ENCODE assay signal across 11 cellular contexts in genomic region chr11:95512682-95513081, GRCh38.
DNase-seq lines count a peak whose midpoint lies in the region; ATAC-seq and TF ChIP-seq lines count a peak whose summit lies in the region.
"Had no signal": no experiment of that assay in that cellular context is flagged by ENCODE, and none has a peak within 500 bp of the region (broad histone marks: within the 10 kb centered on the region; RNA-seq: fewer than 3 reads in every experiment).

No MANE protein-coding gene starts in this region.

- H3K4me1 ChIP-seq in lower lobe of right lung, result no peaks in the 10 kb centered on the region
- peaks cover 0 to 28% (median 0%) of the 10 kb centered on the region in 4 donors for H3K4me1 ChIP-seq in tibial nerve
- no peaks in the 10 kb centered on the region for H3K4me1 ChIP-seq in endodermal cell (ENCODE audit: control insufficient read depth, insufficient read depth, low read length)
- no peaks in the 10 kb centered on the region for H3K4me1 ChIP-seq in HAP-1

- no peak overlapping the region for H3K9ac ChIP-seq in endodermal cell (ENCODE audit: extremely low read depth, low read length, poor library complexity, severe bottlenecking)

- H3K4me3 ChIP-seq in LNCaP clone FGC (ENCODE audit: low read depth, low read length), result no peak overlapping the region
- H3K4me3 ChIP-seq in lower lobe of right lung, result no peak overlapping the region
- H3K4me3 ChIP-seq in tibial nerve, result no peak overlapping the region
- no peak overlapping the region for H3K4me3 ChIP-seq in endodermal cell (ENCODE audit: low read length)
- H3K4me3 ChIP-seq in HAP-1, result no peak overlapping the region

- H3K27me3 ChIP-seq in lower lobe of right lung (ENCODE audit: low read depth) (no peaks in the 10 kb centered on the region), tibial nerve (no peaks in the 10 kb centered on the region), endodermal cell (ENCODE audit: control insufficient read depth, insufficient read depth, low read length, poor library complexity, severe bottlenecking) (no peaks in the 10 kb centered on the region), HAP-1 (ENCODE audit: low read depth) (peaks cover 8% of the 10 kb centered on the region; the same call in 1 of the 2 replicates)

- WGBS in tibial nerve, 2 donors, result 26 to 36% methylated on average over 4 of the region's 4 CpGs
- 78 to 84% methylated on average over 3 to 4 of the region's 4 CpGs for WGBS in endodermal cell (ENCODE audit: insufficient coverage in 1 of 2, insufficient read length in 1 of 2), 2 experiments

- peak; percentile 47 to 51 for ATAC-seq in lower lobe of right lung

- H3K27ac ChIP-seq in lower lobe of right lung, result no peak overlapping the region
- H3K27ac ChIP-seq in tibial nerve, result peak overlapping the region in 2 of 4 donors; percentile 42 to 54
- H3K27ac ChIP-seq in endodermal cell (ENCODE audit: low read depth, low read length), result no peak overlapping the region

- TF ChIP-seq CTCF in LNCaP clone FGC (IDR thresholded peaks at IDR 0.05; ENCODE audit: control insufficient read depth, extremely low read depth, insufficient read depth) (no peak), lower lobe of right lung (IDR thresholded peaks at IDR 0.05) (no peak), tibial nerve (IDR thresholded peaks at IDR 0.05) (no peak), endodermal cell (conservative IDR thresholded peaks at IDR 0.05) (no peak)

- H3K4me3 Mint-ChIP-seq in endodermal cell, result no peak overlapping the region
- H3K4me3 Mint-ChIP-seq: activated CD4-positive, alpha-beta memory T cell treated with anti-CD3 and anti-CD28 coated beads for 36 hours had no signal

- no peaks in the 10 kb centered on the region for H3K36me3 Mint-ChIP-seq in endodermal cell (ENCODE audit: low read depth)
- H3K36me3 Mint-ChIP-seq: activated CD4-positive, alpha-beta memory T cell treated with anti-CD3 and anti-CD28 coated beads for 36 hours had no signal

- in situ Hi-C loops in HAP-1 (cut with MboI; ENCODE audit: low sequenced_read_pairs), result no loop called here

- H3K4me1 Mint-ChIP-seq in endodermal cell, result peaks cover 12% of the 10 kb centered on the region

- no peak overlapping the region for H3K27ac Mint-ChIP-seq in endodermal cell
- H3K27ac Mint-ChIP-seq: activated CD4-positive, alpha-beta memory T cell treated with anti-CD3 and anti-CD28 coated beads for 36 hours had no signal

- H3K9me3 ChIP-seq in lower lobe of right lung, result no peaks in the 10 kb centered on the region
- H3K9me3 ChIP-seq in tibial nerve, result no peaks in the 10 kb centered on the region
- no peaks in the 10 kb centered on the region for H3K9me3 ChIP-seq in endodermal cell (ENCODE audit: control insufficient read depth, low read length)
- no peaks in the 10 kb centered on the region for H3K9me3 ChIP-seq in HAP-1

- intact Hi-C loops in lower lobe of right lung (cut with DNase I), result no loop called here

- no peaks in the 10 kb centered on the region for H3K27me3 Mint-ChIP-seq in endodermal cell (ENCODE audit: insufficient read depth)
- H3K27me3 Mint-ChIP-seq: activated CD4-positive, alpha-beta memory T cell treated with anti-CD3 and anti-CD28 coated beads for 36 hours had no signal

- peak in 1 of 2 donors; percentile 29 for TF ChIP-seq EP300 in tibial nerve (IDR thresholded peaks at IDR 0.05)

- no peak for TF ChIP-seq POLR2A in tibial nerve (IDR thresholded peaks at IDR 0.05)

- DNase-seq in LNCaP clone FGC (ENCODE audit: low read depth) (peak; percentile 96), dermis blood vessel endothelial cell (peak; percentile 33), lower lobe of right lung (no peak), tibial nerve (ENCODE audit: low spot score in 2 of 2) (peak; percentile 26 to 69), endodermal cell (no peak), GDM1 (lab: John Stamatoyannopoulos, UW) (no peak), HAP-1 (ENCODE audit: low spot score in 2 of 2) (no peak), NCI-H1694 treated with DMSO at 0.1 percent for 48 hours (lab: John Stamatoyannopoulos, UW) (no peak)
- DNase-seq: activated CD4-positive, alpha-beta memory T cell treated with anti-CD3 and anti-CD28 coated beads for 36 hours; NCI-H524; stimulated activated CD4-positive, alpha-beta T cell treated with anti-CD3 and anti-CD28 coated beads, Interleukin-1b, Interleukin-23, amount 100 ng/mL, for 48 hours had no signal

- H3K9me3 Mint-ChIP-seq in endodermal cell, result no peaks in the 10 kb centered on the region
- H3K9me3 Mint-ChIP-seq: activated CD4-positive, alpha-beta memory T cell treated with anti-CD3 and anti-CD28 coated beads for 36 hours had no signal

- H3K36me3 ChIP-seq in lower lobe of right lung, result no peaks in the 10 kb centered on the region
- no peaks in the 10 kb centered on the region for H3K36me3 ChIP-seq in tibial nerve
- no peaks in the 10 kb centered on the region for H3K36me3 ChIP-seq in endodermal cell (ENCODE audit: control insufficient read depth, insufficient read depth, low read length)
- H3K36me3 ChIP-seq in HAP-1 (replicated peaks), result no peaks in the 10 kb centered on the region

Comparison
In these comparisons a context has a peak if more than half of its experiments do, and no peak if none do; other contexts are left out.
1. DNase-seq: peak in LNCaP clone FGC (single experiment), dermis blood vessel endothelial cell (single experiment) and tibial nerve (2 of 2); none in lower lobe of right lung (single experiment), endodermal cell (single experiment), GDM1 (single experiment), HAP-1 (0 of 2) and NCI-H1694 treated with DMSO at 0.1 percent for 48 hours (single experiment).